ENCODE assay signal across 8 cellular contexts in genomic region chr11:110091995-110092576, GRCh38. TPM values are rescaled to one million over a fixed set of nuclear protein-coding genes. Genes with fewer than 3 reads are reported as not detected.
DNase-seq lines count a peak whose midpoint lies in the region; ATAC-seq, FAIRE-seq and TF ChIP-seq lines count a peak whose summit lies in the region.

No MANE protein-coding gene starts in this region.

- no peaks in the 10 kb centered on the region for H3K9me3 Mint-ChIP-seq in CD4-positive, alpha-beta T cell
- no peaks in the 10 kb centered on the region for H3K9me3 Mint-ChIP-seq in MCF 10A (ENCODE audit: unreplicated experiment)

- peak overlapping the region; percentile 74 for H4K8ac ChIP-seq in mesenchymal stem cell (ENCODE audit: low read length)

- CTCF ChIA-PET in CD4-positive, alpha-beta T cell (lab: Charles Lee), result no interaction called here
- CTCF ChIA-PET in MCF 10A (lab: Yijun Ruan, JAX), result interaction anchor here (0.6 to 1.3 kb wide), 15 partner anchors 9 to 157 kb away, joined by 3 to 8 read pairs (median 3); no protein-coding TSS in a partner anchor

- no peaks in the 10 kb centered on the region for H3K9me3 ChIP-seq in CD4-positive, alpha-beta T cell (ENCODE audit: control insufficient read depth, low read length)
- no peaks in the 10 kb centered on the region for H3K9me3 ChIP-seq in mesenchymal stem cell (ENCODE audit: control insufficient read depth, low read length)

- H2BK12ac ChIP-seq in mesenchymal stem cell (ENCODE audit: low read length in 2 of 2), result peak overlapping the region; percentile 56 to 89

- H3K27me3 ChIP-seq in CD4-positive, alpha-beta T cell (ENCODE audit: control insufficient read depth, insufficient read depth, low read length), result peaks cover 41% of the 10 kb centered on the region
- H3K27me3 ChIP-seq in mesenchymal stem cell (ENCODE audit: control insufficient read depth in 1 of 2, insufficient read depth in 1 of 2, low read length in 2 of 2), result no peaks in the 10 kb centered on the region

- ATAC-seq in CD4-positive, alpha-beta T cell (ENCODE audit: poor library complexity), result no peak

- peak overlapping the region; percentile 53 for H2BK5ac ChIP-seq in mesenchymal stem cell (ENCODE audit: low read depth, low read length, poor library complexity, severe bottlenecking)

- no peak for DNase-seq in CD4-positive, alpha-beta T cell
- peak; percentile 83 for DNase-seq in KG1 (lab: John Stamatoyannopoulos, UW)
- DNase-seq in MCF 10A (ENCODE audit: unreplicated experiment), result no peak
- no peak for DNase-seq in mesenchymal stem cell
- peak; percentile 14 for DNase-seq in urothelium cell line (ENCODE audit: low spot score)
- DNase-seq in NCI-H1694 (lab: John Stamatoyannopoulos, UW), result no peak
- no peak for DNase-seq in DMS153 treated with DMSO at 0.1 percent for 48 hours (lab: John Stamatoyannopoulos, UW; ENCODE audit: unreplicated experiment)
- DNase-seq in UCSD-AML1 (lab: John Stamatoyannopoulos, UW; ENCODE audit: unreplicated experiment), result no peak

- peak overlapping the region; percentile 96 for H2BK120ac ChIP-seq in mesenchymal stem cell (ENCODE audit: low read depth, low read length)

- peaks cover 11% of the 10 kb centered on the region for H3K4me1 ChIP-seq in mesenchymal stem cell (ENCODE audit: control insufficient read depth, insufficient read depth, low read depth, low read length)

- H3K36me3 Mint-ChIP-seq in CD4-positive, alpha-beta T cell (ENCODE audit: low read depth), result no peaks in the 10 kb centered on the region
- H3K36me3 Mint-ChIP-seq in MCF 10A (ENCODE audit: insufficient read depth, unreplicated experiment), result peaks cover 11% of the 10 kb centered on the region

- peak overlapping the region; percentile 86 for H2BK15ac ChIP-seq in mesenchymal stem cell (ENCODE audit: low read depth, poor library complexity, severe bottlenecking)

- peak overlapping the region; percentile 81 to 92 for H3K18ac ChIP-seq in mesenchymal stem cell (ENCODE audit: low read depth in 1 of 2, low read length in 2 of 2)

- BruUV-seq in MCF 10A (replicated peaks; lab: Mats Ljungman, UMichigan), result TSS peak; percentile 56

- H3K4ac ChIP-seq in mesenchymal stem cell (ENCODE audit: low read depth in 1 of 2, low read length in 2 of 2), result peak overlapping the region in 1 of 2 experiments; percentile 0

- H3K14ac ChIP-seq in mesenchymal stem cell (ENCODE audit: low read length in 2 of 2), result peak overlapping the region in 1 of 2 experiments; percentile 61

- peaks cover 4% of the 10 kb centered on the region for H3K4me1 Mint-ChIP-seq in CD4-positive, alpha-beta T cell (ENCODE audit: low read depth)
- peaks cover 26% of the 10 kb centered on the region for H3K4me1 Mint-ChIP-seq in MCF 10A (ENCODE audit: insufficient read depth, unreplicated experiment)

- peak overlapping the region; percentile 29 for H2AFZ ChIP-seq in mesenchymal stem cell (ENCODE audit: low read depth, low read length)

- H3K9ac ChIP-seq in mesenchymal stem cell (ENCODE audit: low read length), result peak overlapping the region; percentile 90

- peaks cover 6% of the 10 kb centered on the region for H3K79me1 ChIP-seq in mesenchymal stem cell (replicated peaks; ENCODE audit: low read length, poor library complexity, severe bottlenecking)

- intact Hi-C loops in CD4-positive, alpha-beta T cell (cut with DNase I, micrococcal nuclease), result no loop called here
- intact Hi-C loops in MCF 10A (cut with micrococcal nuclease), result loop anchor here (2.0 to 10.0 kb wide), 4 partner anchors 109 to 283 kb away; no protein-coding TSS in a partner anchor

- 23% methylated on average over 17 of the region's 17 CpGs for WGBS in mesenchymal stem cell

- no peak overlapping the region for H3K27ac Mint-ChIP-seq in CD4-positive, alpha-beta T cell
- peak overlapping the region; percentile 98 for H3K27ac Mint-ChIP-seq in MCF 10A (ENCODE audit: low read depth, unreplicated experiment)

- peak overlapping the region; percentile 81 to 87 for H3K4me3 ChIP-seq in mesenchymal stem cell (ENCODE audit: insufficient read depth in 1 of 2, low read depth in 1 of 2, low read length in 2 of 2)

- H3K23ac ChIP-seq in mesenchymal stem cell (ENCODE audit: low read length in 2 of 2), result peak overlapping the region in 1 of 2 experiments; percentile 96

- no peak for FAIRE-seq in urothelium cell line (lab: Jason Lieb, UNC)

- TF ChIP-seq CTCF in CD4-positive, alpha-beta T cell (IDR thresholded peaks at IDR 0.05), result no peak
- no peak for TF ChIP-seq CTCF in MCF 10A (IDR thresholded peaks at IDR 0.05; ENCODE audit: unreplicated experiment)

- peak overlapping the region; percentile 89 for H3K4me3 Mint-ChIP-seq in CD4-positive, alpha-beta T cell
- H3K4me3 Mint-ChIP-seq in MCF 10A (ENCODE audit: unreplicated experiment), result peak overlapping the region; percentile 98

- no peaks in the 10 kb centered on the region for H3K36me3 ChIP-seq in mesenchymal stem cell (ENCODE audit: control insufficient read depth in 1 of 2, insufficient read depth in 2 of 2, low read depth in 1 of 2, low read length in 2 of 2)

- H3K27me3 Mint-ChIP-seq in CD4-positive, alpha-beta T cell, result peaks cover 56% of the 10 kb centered on the region
- H3K27me3 Mint-ChIP-seq in MCF 10A (ENCODE audit: insufficient read depth, unreplicated experiment), result no peaks in the 10 kb centered on the region

- no peak overlapping the region for H2AK5ac ChIP-seq in mesenchymal stem cell (ENCODE audit: low read length, severe bottlenecking)

- H3K4me2 ChIP-seq in mesenchymal stem cell (ENCODE audit: low read length, poor library complexity, severe bottlenecking), result peak overlapping the region; percentile 68

- POLR2A ChIA-PET in CD4-positive, alpha-beta T cell (lab: Charles Lee), result no interaction called here
- POLR2A ChIA-PET in MCF 10A (lab: Yijun Ruan, JAX), result interaction anchor here (0.6 to 10.3 kb wide), 36 partner anchors 9 to 1625 kb away, joined by 3 to 197 read pairs (median 5); partner anchors contain the start of gene C11orf65

- no peak overlapping the region for H3K27ac ChIP-seq in CD4-positive, alpha-beta T cell (ENCODE audit: low read depth, low read length)
- peak overlapping the region; percentile 52 for H3K27ac ChIP-seq in mesenchymal stem cell (ENCODE audit: low read length, poor library complexity, severe bottlenecking)

- H4K91ac ChIP-seq in mesenchymal stem cell (ENCODE audit: low read length), result peak overlapping the region; percentile 54

RNA-seq across cellular contexts. Expression of gene ZC3H12C, which starts 1.1 kb away (rescaled TPM):
- total RNA-seq in CD4-positive, alpha-beta T cell, result under 1 TPM; 0.05 to 0.17 TPM
- 30.9 and 37.7 TPM in 2 replicates for total RNA-seq in MCF 10A (2022)
- 5.6 TPM for polyA plus RNA-seq in mesenchymal stem cell (2013, experiment 1 of 2)
- 5.1 TPM for polyA plus RNA-seq in mesenchymal stem cell (2013, experiment 2 of 2)

Comparison
In these comparisons a context has a peak if more than half of its experiments do, and no peak if none do; other contexts are left out.
1. DNase-seq: peak in KG1 (single experiment) and urothelium cell line (single experiment); none in CD4-positive, alpha-beta T cell (0 of 10), MCF 10A (single experiment), mesenchymal stem cell (single experiment), NCI-H1694 (single experiment), DMS153 treated with DMSO at 0.1 percent for 48 hours (single experiment) and UCSD-AML1 (single experiment).
2. RNA of gene ZC3H12C, which starts 1.1 kb away (total RNA-seq): 30.9 to 37.7 TPM in MCF 10A; 0.05 to 0.17 TPM in CD4-positive, alpha-beta T cell; every median in the first group is over 10 times any median in the second.